In the genomic region with DNA sequence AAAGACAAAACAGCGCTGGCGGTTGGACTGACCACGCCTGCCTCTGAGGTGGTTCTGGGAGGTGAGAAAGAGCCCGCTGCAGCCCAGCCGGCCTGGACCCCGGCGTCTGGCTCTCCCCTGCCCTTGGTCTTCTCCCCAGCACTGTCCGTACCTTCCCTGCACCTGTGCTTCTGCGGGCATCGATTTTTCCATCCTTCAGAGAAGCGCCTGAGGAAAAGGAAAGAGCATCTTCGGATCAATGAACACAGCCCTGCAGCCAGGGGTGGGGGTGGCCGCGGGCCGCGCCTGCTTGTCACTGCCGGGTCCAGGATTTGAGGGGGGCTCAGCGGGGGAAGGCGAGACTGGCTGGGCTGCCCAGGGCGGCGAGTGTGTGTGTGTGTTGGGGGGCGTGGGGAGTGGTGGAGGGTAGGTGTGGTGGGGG, we compare ENCODE assay signal across 23 cellular contexts.
"Had no signal": no experiment of that assay in that cellular context is flagged by ENCODE, and none has a peak within 500 bp of the region (broad histone marks: within the 10 kb centered on the region; RNA-seq: fewer than 3 reads in every experiment).

No MANE protein-coding gene starts in this region.

- H3K4me1 Mint-ChIP-seq: activated B cell treated with CpG ODN at 0.5 μM for 24 hours; activated CD4-positive, alpha-beta T cell treated with anti-CD3 and anti-CD28 coated beads for 36 hours; activated naive CD4-positive, alpha-beta T cell treated with anti-CD3 and anti-CD28 coated beads, Interleukin-2, amount 50 U/mL, for 24 hours; central memory CD8-positive, alpha-beta T cell; endodermal cell; T-helper 17 cell had no signal

- ATAC-seq: activated CD4-positive, alpha-beta T cell treated with anti-CD3 and anti-CD28 coated beads for 36 hours; activated T-cell treated with anti-CD3 and anti-CD28 coated beads, Interleukin-2, amount 50 U/mL, for 72 hours; heart left ventricle; left lung; natural killer cell; pancreas; right lobe of liver; T-helper 17 cell had no signal

- H3K9me3 Mint-ChIP-seq: activated B cell treated with CpG ODN at 0.5 μM for 24 hours; activated naive CD4-positive, alpha-beta T cell treated with anti-CD3 and anti-CD28 coated beads, Interleukin-2, amount 50 U/mL, for 24 hours; activated T-cell treated with anti-CD3 and anti-CD28 coated beads, Interleukin-2, amount 50 U/mL, for 72 hours; central memory CD8-positive, alpha-beta T cell; endodermal cell; natural killer cell; stimulated activated naive CD8-positive, alpha-beta T cell treated with anti-CD3 and anti-CD28 coated beads, Interleukin-15, Interleukin-2, amounts not matched to agents 100 ng/mL and 50 ng/mL, for 24 hours had no signal

- H3K27me3 Mint-ChIP-seq: activated CD4-positive, alpha-beta T cell treated with anti-CD3 and anti-CD28 coated beads for 36 hours; activated naive CD4-positive, alpha-beta T cell treated with anti-CD3 and anti-CD28 coated beads, Interleukin-2, amount 50 U/mL, for 24 hours; central memory CD8-positive, alpha-beta T cell; stimulated activated naive CD8-positive, alpha-beta T cell treated with anti-CD3 and anti-CD28 coated beads, Interleukin-15, Interleukin-2, amounts not matched to agents 100 ng/mL and 50 ng/mL, for 24 hours; T-helper 17 cell had no signal

- DNase-seq: activated B cell treated with CpG ODN at 0.5 μM for 24 hours; activated CD4-positive, alpha-beta T cell treated with anti-CD3 and anti-CD28 coated beads for 36 hours; activated CD4-positive, alpha-beta T cell treated with anti-CD3 and anti-CD28 coated beads, Interleukin-2, amount 50 U/mL, for 48 hours; activated CD8-positive, alpha-beta memory T cell treated with anti-CD3 and anti-CD28 coated beads, Interleukin-2, amount 50 U/mL, for 48 hours; activated gamma-delta T cell treated with Interleukin-2 at 50 U/mL for 16 hours; activated T-cell treated with anti-CD3 and anti-CD28 coated beads, Interleukin-2, amount 50 U/mL, for 72 hours; colonic mucosa; endodermal cell; natural killer cell; right lobe of liver; stimulated activated CD4-positive, alpha-beta T cell treated with anti-CD3 and anti-CD28 coated beads, Interleukin-1b, Interleukin-23, amount 100 ng/mL, for 48 hours; substantia nigra; T-helper 17 cell had no signal

- H3K27ac ChIP-seq: ascending aorta, colonic mucosa, heart left ventricle, left lung, pancreas, right lobe of liver, skin epidermis, tibial artery had no signal

- H3K4me3 Mint-ChIP-seq: activated B cell treated with CpG ODN at 0.5 μM for 24 hours; activated CD4-positive, alpha-beta T cell treated with anti-CD3 and anti-CD28 coated beads for 36 hours; activated naive CD4-positive, alpha-beta T cell treated with anti-CD3 and anti-CD28 coated beads, Interleukin-2, amount 50 U/mL, for 24 hours; activated T-cell treated with anti-CD3 and anti-CD28 coated beads, Interleukin-2, amount 50 U/mL, for 72 hours; central memory CD8-positive, alpha-beta T cell; endodermal cell; mesothelial cell of epicardium; natural killer cell; stimulated activated naive CD8-positive, alpha-beta T cell treated with anti-CD3 and anti-CD28 coated beads, Interleukin-15, Interleukin-2, amounts not matched to agents 100 ng/mL and 50 ng/mL, for 24 hours; T-helper 17 cell had no signal

- H3K36me3 ChIP-seq: ascending aorta, colonic mucosa, heart left ventricle, left lung, pancreas, right lobe of liver, tibial artery had no signal

- H3K36me3 Mint-ChIP-seq: activated naive CD4-positive, alpha-beta T cell treated with anti-CD3 and anti-CD28 coated beads, Interleukin-2, amount 50 U/mL, for 24 hours; natural killer cell had no signal

- H3K27me3 ChIP-seq: ascending aorta, colonic mucosa, heart left ventricle, left lung, pancreas, right lobe of liver, tibial artery had no signal

- H3K4me3 ChIP-seq: ascending aorta, colonic mucosa, heart left ventricle, left lung, pancreas, right lobe of liver, skin epidermis, tibial artery had no signal

- H3K27ac Mint-ChIP-seq: activated B cell treated with CpG ODN at 0.5 μM for 24 hours; activated CD4-positive, alpha-beta T cell treated with anti-CD3 and anti-CD28 coated beads for 36 hours; activated naive CD4-positive, alpha-beta T cell treated with anti-CD3 and anti-CD28 coated beads, Interleukin-2, amount 50 U/mL, for 24 hours; activated T-cell treated with anti-CD3 and anti-CD28 coated beads, Interleukin-2, amount 50 U/mL, for 72 hours; endodermal cell; mesothelial cell of epicardium; natural killer cell; stimulated activated naive CD8-positive, alpha-beta T cell treated with anti-CD3 and anti-CD28 coated beads, Interleukin-15, Interleukin-2, amounts not matched to agents 100 ng/mL and 50 ng/mL, for 24 hours; T-helper 17 cell had no signal
